20 cellular contexts compared by ENCODE assay signal in genomic region chr10:106625761-106626160, GRCh38.
DNase-seq lines count a peak whose midpoint lies in the region; TF ChIP-seq lines count a peak whose summit lies in the region.
"Had no signal": no experiment of that assay in that cellular context is flagged by ENCODE, and none has a peak within 500 bp of the region (broad histone marks: within the 10 kb centered on the region; RNA-seq: fewer than 3 reads in every experiment).

No MANE protein-coding gene starts in this region.

- DNase-seq in BE2C (peak; percentile 74), NCI-H82 (lab: John Stamatoyannopoulos, UW) (peak; percentile 73), WERI-Rb-1 (peak; percentile 8), glutamatergic neuron (peak; percentile 38), T1000 (lab: John Stamatoyannopoulos, UW) (no peak), mesenteric fat pad (ENCODE audit: low spot score) (no peak), hepatocyte (ENCODE audit: low spot score) (no peak), NCI-H1105 (lab: John Stamatoyannopoulos, UW) (no peak)
- DNase-seq: CD4-positive, alpha-beta T cell; CD8-positive, alpha-beta memory T cell; DMS 273 treated with DMSO at 0.1 percent for 48 hours; DMS79; EL; GF-D8; GM23248; H9 had no signal

- H3K9me2 ChIP-seq in hepatocyte (replicated peaks; ENCODE audit: insufficient read depth), result no peaks in the 10 kb centered on the region

- no peaks in the 10 kb centered on the region for H3K9me3 ChIP-seq in BE2C
- H3K9me3 ChIP-seq in WERI-Rb-1 (ENCODE audit: severe bottlenecking), result no peaks in the 10 kb centered on the region
- H3K9me3 ChIP-seq in hepatocyte (ENCODE audit: low read depth), result no peaks in the 10 kb centered on the region
- H3K9me3 ChIP-seq: BLaER1 treated with 17β-estradiol and CSF1 and Interleukin-3, amounts not matched to agents 10 nM and 100 nM had no signal

- no peaks in the 10 kb centered on the region for H3K79me2 ChIP-seq in hepatocyte

- peak overlapping the region; percentile 74 for H3K27ac Mint-ChIP-seq in glutamatergic neuron (ENCODE audit: unreplicated experiment)
- H3K27ac Mint-ChIP-seq: B cell; CD14-positive monocyte; CD4-positive, alpha-beta T cell; CD8-positive, alpha-beta memory T cell had no signal

- H3K27ac ChIP-seq in WERI-Rb-1, result no peak overlapping the region
- no peak overlapping the region for H3K27ac ChIP-seq in hepatocyte
- H3K27ac ChIP-seq: 22Rv1; BLaER1 treated with 17β-estradiol and CSF1 and Interleukin-3, amounts not matched to agents 10 nM and 100 nM; GM23248 had no signal

- TF ChIP-seq CTCF in BE2C (IDR thresholded peaks at IDR 0.05; ENCODE audit: low read depth, low read length), result no peak
- TF ChIP-seq CTCF in WERI-Rb-1 (IDR thresholded peaks at IDR 0.05; ENCODE audit: low read depth, low read length), result no peak
- TF ChIP-seq CTCF in glutamatergic neuron (IDR thresholded peaks at IDR 0.05; ENCODE audit: partially characterized antibody, unreplicated experiment), result no peak
- no peak for TF ChIP-seq CTCF in hepatocyte (IDR thresholded peaks at IDR 0.05; ENCODE audit: poor library complexity)

- H4K20me1 ChIP-seq in hepatocyte (ENCODE audit: insufficient read depth, poor library complexity, severe bottlenecking), result no peaks in the 10 kb centered on the region
- H4K20me1 ChIP-seq: BLaER1 treated with 17β-estradiol and CSF1 and Interleukin-3, amounts not matched to agents 10 nM and 100 nM had no signal

- H3K36me3 ChIP-seq in BE2C (no peaks in the 10 kb centered on the region), WERI-Rb-1 (no peaks in the 10 kb centered on the region), hepatocyte (replicated peaks; ENCODE audit: insufficient read depth, low read depth) (no peaks in the 10 kb centered on the region)
- H3K36me3 ChIP-seq: BLaER1 treated with 17β-estradiol and CSF1 and Interleukin-3, amounts not matched to agents 10 nM and 100 nM had no signal

- H3K4me1 Mint-ChIP-seq in glutamatergic neuron (ENCODE audit: low read depth, unreplicated experiment), result peaks cover 24% of the 10 kb centered on the region
- H3K4me1 Mint-ChIP-seq: B cell; CD14-positive monocyte; CD8-positive, alpha-beta memory T cell had no signal

- no peak overlapping the region for H2AFZ ChIP-seq in hepatocyte
- H2AFZ ChIP-seq: GM23248 had no signal

- H3K4me2 ChIP-seq in hepatocyte, result no peak overlapping the region
- H3K4me2 ChIP-seq: BLaER1 treated with 17β-estradiol and CSF1 and Interleukin-3, amounts not matched to agents 10 nM and 100 nM had no signal

- peaks cover 18% of the 10 kb centered on the region for H3K4me1 ChIP-seq in BE2C
- peaks cover 9% of the 10 kb centered on the region for H3K4me1 ChIP-seq in hepatocyte (ENCODE audit: insufficient read depth)
- H3K4me1 ChIP-seq: BLaER1 treated with 17β-estradiol and CSF1 and Interleukin-3, amounts not matched to agents 10 nM and 100 nM had no signal

- peak overlapping the region; percentile 60 for H3K4me3 Mint-ChIP-seq in glutamatergic neuron (ENCODE audit: unreplicated experiment)
- H3K4me3 Mint-ChIP-seq: B cell; CD14-positive monocyte; CD4-positive, alpha-beta T cell; CD8-positive, alpha-beta memory T cell; H9 had no signal

- no peaks in the 10 kb centered on the region for H3K9me3 Mint-ChIP-seq in glutamatergic neuron (ENCODE audit: unreplicated experiment)
- H3K9me3 Mint-ChIP-seq: CD14-positive monocyte; CD4-positive, alpha-beta T cell; H9 had no signal

- WGBS in hepatocyte (ENCODE audit: low lambda C conversion rate, missing lambda C conversion rate), result 46% methylated on average over 7 of the region's 7 CpGs

- no peaks in the 10 kb centered on the region for H3K27me3 Mint-ChIP-seq in glutamatergic neuron (ENCODE audit: unreplicated experiment)
- H3K27me3 Mint-ChIP-seq: CD4-positive, alpha-beta T cell had no signal

- H3K4me3 ChIP-seq in BE2C (ENCODE audit: low read depth, low read length) (no peak overlapping the region), WERI-Rb-1 (ENCODE audit: low read depth, low read length) (no peak overlapping the region), hepatocyte (no peak overlapping the region)
- H3K4me3 ChIP-seq: BLaER1 treated with 17β-estradiol and CSF1 and Interleukin-3, amounts not matched to agents 10 nM and 100 nM; GM23248 had no signal

- H3K36me3 Mint-ChIP-seq in glutamatergic neuron (ENCODE audit: unreplicated experiment), result no peaks in the 10 kb centered on the region
- H3K36me3 Mint-ChIP-seq: CD14-positive monocyte; CD8-positive, alpha-beta memory T cell had no signal

- H3K27me3 ChIP-seq in BE2C (no peaks in the 10 kb centered on the region), WERI-Rb-1 (ENCODE audit: insufficient read depth, low read depth, severe bottlenecking) (no peaks in the 10 kb centered on the region), hepatocyte (no peaks in the 10 kb centered on the region)
- H3K27me3 ChIP-seq: BLaER1 treated with 17β-estradiol and CSF1 and Interleukin-3, amounts not matched to agents 10 nM and 100 nM had no signal

Comparison
In these comparisons a context has a peak if more than half of its experiments do, and no peak if none do; other contexts are left out.
1. DNase-seq: peak in BE2C (single experiment), NCI-H82 (single experiment), WERI-Rb-1 (single experiment) and glutamatergic neuron (single experiment); none in T1000 (single experiment), mesenteric fat pad (single experiment), hepatocyte (single experiment) and NCI-H1105 (single experiment).